5 cellular contexts compared by ENCODE assay signal in the genomic region with DNA sequence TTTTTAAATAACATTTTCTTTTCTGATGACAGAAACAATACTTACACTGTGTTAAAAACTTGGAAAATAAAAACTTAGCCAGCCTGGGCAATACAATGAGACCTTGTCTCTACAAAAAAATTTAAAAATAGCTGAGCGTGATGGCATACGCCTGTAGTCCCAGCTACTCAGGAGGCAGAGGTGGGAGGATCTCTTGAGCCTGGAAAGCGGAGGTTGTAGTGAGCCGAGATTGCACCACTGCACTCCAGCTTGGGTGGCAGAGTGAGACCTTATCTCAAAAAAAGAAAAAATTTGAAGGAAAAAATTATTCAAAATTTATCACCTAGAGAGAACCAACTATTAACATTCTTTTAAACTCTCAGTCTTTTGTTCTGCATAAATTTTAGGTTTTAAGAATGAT.
"Had no signal": no experiment of that assay in that cellular context is flagged by ENCODE, and none has a peak within 500 bp of the region (broad histone marks: within the 10 kb centered on the region; RNA-seq: fewer than 3 reads in every experiment).

No MANE protein-coding gene starts in this region.

- H2AFZ ChIP-seq: GM23338 had no signal

- H3K4me3 ChIP-seq: GM23338, K562 had no signal

- H3K27ac Mint-ChIP-seq: GM23338, H9 had no signal

- H3K4me1 Mint-ChIP-seq: GM23338 had no signal

- DNase-seq: H9, HCEC 1CT, IMR-90 had no signal

- H3K4me2 ChIP-seq: GM23338 had no signal

- H3K9me3 Mint-ChIP-seq: GM23338, H9 had no signal

- H3K4me3 Mint-ChIP-seq: GM23338, H9 had no signal
